13 cellular contexts compared by ENCODE assay signal in genomic region chr18:9507565-9508088, GRCh38. TPM values are rescaled to one million over a fixed set of nuclear protein-coding genes. Genes with fewer than 3 reads are reported as not detected.
A peak's percentile ranks its signal among the peaks of the same experiment; 100 is the strongest.
DNase-seq lines count a peak whose midpoint lies in the region; ATAC-seq lines count a peak whose summit lies in the region.
"Had no signal": no experiment of that assay in that cellular context is flagged by ENCODE, and none has a peak within 500 bp of the region (broad histone marks: within the 10 kb centered on the region; RNA-seq: fewer than 3 reads in every experiment).

No MANE protein-coding gene starts in this region.

- no peak overlapping the region for H3K18ac ChIP-seq in trophoblast cell (ENCODE audit: low read length)

- no peak overlapping the region for H2AFZ ChIP-seq in trophoblast cell (ENCODE audit: insufficient read depth, low read length, poor library complexity)

- no peak overlapping the region for H4K12ac ChIP-seq in trophoblast cell (ENCODE audit: low read depth, low read length)

- H3K4ac ChIP-seq in trophoblast cell (ENCODE audit: low read depth, low read length), result peak overlapping the region; percentile 58

- H2BK12ac ChIP-seq in trophoblast cell (ENCODE audit: low read length), result no peak overlapping the region

- peaks cover 4% of the 10 kb centered on the region for H3K79me1 ChIP-seq in trophoblast cell (ENCODE audit: low read length)

- H3K9me3 Mint-ChIP-seq in effector memory CD8-positive, alpha-beta T cell, result no peaks in the 10 kb centered on the region
- peaks cover 1 to 10% (median 6%) of the 10 kb centered on the region in 6 donors for H3K9me3 Mint-ChIP-seq in immature natural killer cell

- no CpG with 5 or more reads among the region's 2 CpGs for WGBS in trophoblast cell (ENCODE audit: extremely low coverage, insufficient coverage, insufficient read length)

- H4K8ac ChIP-seq in trophoblast cell (ENCODE audit: low read depth, low read length), result no peak overlapping the region

- H3K27ac Mint-ChIP-seq in effector memory CD8-positive, alpha-beta T cell, result peak overlapping the region; percentile 21 to 93
- H3K27ac Mint-ChIP-seq in immature natural killer cell, result peak overlapping the region in 1 of 6 donors; percentile 16

- H3K4me1 ChIP-seq in trophoblast cell (ENCODE audit: control insufficient read depth in 1 of 2, insufficient read depth in 2 of 2, low read length in 2 of 2), result no peaks in the 10 kb centered on the region

- no peak overlapping the region for H3K4me3 ChIP-seq in trophoblast cell (ENCODE audit: low read depth, low read length)

- no peak overlapping the region for H3K4me3 Mint-ChIP-seq in effector memory CD8-positive, alpha-beta T cell
- no peak overlapping the region for H3K4me3 Mint-ChIP-seq in immature natural killer cell

- no peak overlapping the region for H2BK5ac ChIP-seq in trophoblast cell (ENCODE audit: low read depth, low read length, poor library complexity)

- no peaks in the 10 kb centered on the region for H3K36me3 Mint-ChIP-seq in effector memory CD8-positive, alpha-beta T cell (ENCODE audit: insufficient read depth)
- peaks cover 6 to 11% (median 9%) of the 10 kb centered on the region in 3 donors for H3K36me3 Mint-ChIP-seq in immature natural killer cell

- no peak overlapping the region for H2AK5ac ChIP-seq in trophoblast cell (ENCODE audit: low read length)

- H3K36me3 ChIP-seq in trophoblast cell (ENCODE audit: control insufficient read depth in 1 of 2, insufficient read depth in 2 of 2, low read length in 2 of 2), result peaks cover 0 to 2% of the 10 kb centered on the region in 2 experiments

- H3K9me3 ChIP-seq in trophoblast cell (ENCODE audit: insufficient read depth, low read depth, low read length), result peaks cover under 1% of the 10 kb centered on the region

- H3K79me2 ChIP-seq in trophoblast cell (ENCODE audit: control insufficient read depth, insufficient read depth, low read length, poor library complexity), result peaks cover 3% of the 10 kb centered on the region

- no peak overlapping the region for H3K27ac ChIP-seq in trophoblast cell (ENCODE audit: low read depth, low read length)

- H3K27me3 ChIP-seq in trophoblast cell (ENCODE audit: insufficient read depth, low read length), result no peaks in the 10 kb centered on the region

- DNase-seq in DMS79 (lab: John Stamatoyannopoulos, UW) (peak; percentile 36), NCI-H524 treated with DMSO at 0.1 percent for 48 hours (lab: John Stamatoyannopoulos, UW) (peak; percentile 6), trophoblast cell (no peak), immature natural killer cell (no peak), NCI-H1048 (lab: John Stamatoyannopoulos, UW) (no peak), amygdala (lab: John Stamatoyannopoulos, UW) (no peak)
- DNase-seq in effector memory CD8-positive, alpha-beta T cell, result no peak
- DNase-seq: ACHN; CD4-positive, alpha-beta memory T cell; Kasumi-1; NCI-H1417; NCI-H2029 treated with DMSO at 0.1 percent for 48 hours; NCI-H510A treated with DMSO at 0.1 percent for 48 hours had no signal

- H2BK120ac ChIP-seq in trophoblast cell (ENCODE audit: insufficient read depth, low read length, poor library complexity), result no peak overlapping the region

- H3K14ac ChIP-seq in trophoblast cell (ENCODE audit: low read length), result no peak overlapping the region

- H3K4me2 ChIP-seq in trophoblast cell (ENCODE audit: low read length), result no peak overlapping the region

- no peak overlapping the region for H3K9ac ChIP-seq in trophoblast cell (ENCODE audit: low read length)

- H3K4me1 Mint-ChIP-seq in effector memory CD8-positive, alpha-beta T cell (ENCODE audit: low read depth in 2 of 2), result peaks cover 19 to 42% of the 10 kb centered on the region in 2 donors
- peaks cover 29 to 64% of the 10 kb centered on the region in 2 donors for H3K4me1 Mint-ChIP-seq in immature natural killer cell

- no peak for ATAC-seq in effector memory CD8-positive, alpha-beta T cell (replicated peaks)

- no peak overlapping the region for H4K91ac ChIP-seq in trophoblast cell (ENCODE audit: low read depth, low read length)

- no peaks in the 10 kb centered on the region for H3K27me3 Mint-ChIP-seq in effector memory CD8-positive, alpha-beta T cell
- H3K27me3 Mint-ChIP-seq in immature natural killer cell (ENCODE audit: low read depth in 3 of 3), result no peaks in the 10 kb centered on the region
- H3K27me3 Mint-ChIP-seq: CD4-positive, alpha-beta memory T cell had no signal

- H3K23ac ChIP-seq in trophoblast cell (ENCODE audit: low read length), result no peak overlapping the region

RNA-seq across cellular contexts. Expression of gene RALBP1, which starts 32.3 kb away (rescaled TPM):
- 151 and 171 TPM in 2 replicates for polyA plus RNA-seq in trophoblast cell (2013)
- polyA plus RNA-seq in immature natural killer cell, result 10 to 100 TPM; 47.8 to 71.2 (median 50.1) TPM

Comparison
In these comparisons a context has a peak if more than half of its experiments do, and no peak if none do; other contexts are left out.
1. DNase-seq: peak in DMS79 (single experiment) and NCI-H524 treated with DMSO at 0.1 percent for 48 hours (single experiment); none in effector memory CD8-positive, alpha-beta T cell (0 of 3), trophoblast cell (0 of 2), immature natural killer cell (0 of 3), NCI-H1048 (single experiment) and amygdala (0 of 56).